ENCODE assay signal across 2 cellular contexts in the genomic region with DNA sequence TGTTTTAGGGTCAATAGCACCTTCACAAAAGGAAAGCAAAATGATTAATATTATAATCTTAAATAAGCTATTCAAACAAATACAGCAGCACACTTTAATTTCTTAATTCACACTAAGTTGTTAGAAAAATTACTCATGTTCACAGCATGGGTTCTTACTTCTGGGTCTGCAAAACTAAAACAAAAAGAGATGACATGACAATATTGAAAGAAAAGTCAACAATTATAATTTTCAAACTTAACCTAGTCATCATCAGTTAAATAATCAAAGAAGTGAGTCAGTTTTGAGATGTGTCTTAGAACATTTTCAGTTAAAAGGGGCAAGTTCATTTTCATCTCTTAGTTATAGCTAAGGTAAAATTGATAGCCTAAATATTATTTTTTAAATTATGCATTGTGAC.
TF ChIP-seq lines count a peak whose summit lies in the region.

No MANE protein-coding gene starts in this region.

TF ChIP-seq in HepG2, 621 proteins besides CTCF, POLR2A, EP300 and RAD21:
- TF ChIP-seq MAFK (conservative IDR thresholded peaks at IDR 0.05 in 1 of 2, IDR thresholded peaks at IDR 0.05 in 1 of 2; ENCODE audit: low read length in 2 of 2) (peak; percentile 53 to 73; a peak in 3 of 4 replicates), NR2F6 (IDR thresholded peaks at IDR 0.05) (no peak), NR2F6 (CRISPR knock-in tag; IDR thresholded peaks at IDR 0.05) (no peak), HCFC1 (IDR thresholded peaks at IDR 0.05; ENCODE audit: low read depth, low read length) (no peak), MAFF (IDR thresholded peaks at IDR 0.05; ENCODE audit: low read depth, low read length) (peak; percentile 68)

TF ChIP-seq in K562, 482 proteins besides CTCF, POLR2A, EP300 and RAD21:
- peak; percentile 64; the same call in 1 of the 2 replicates for TF ChIP-seq ZNF316 (IDR thresholded peaks at IDR 0.05)
- TF ChIP-seq SMARCC2 (IDR thresholded peaks at IDR 0.05; ENCODE audit: low read depth) = no peak
